ENCODE assay signal across 21 cellular contexts in the genomic region with DNA sequence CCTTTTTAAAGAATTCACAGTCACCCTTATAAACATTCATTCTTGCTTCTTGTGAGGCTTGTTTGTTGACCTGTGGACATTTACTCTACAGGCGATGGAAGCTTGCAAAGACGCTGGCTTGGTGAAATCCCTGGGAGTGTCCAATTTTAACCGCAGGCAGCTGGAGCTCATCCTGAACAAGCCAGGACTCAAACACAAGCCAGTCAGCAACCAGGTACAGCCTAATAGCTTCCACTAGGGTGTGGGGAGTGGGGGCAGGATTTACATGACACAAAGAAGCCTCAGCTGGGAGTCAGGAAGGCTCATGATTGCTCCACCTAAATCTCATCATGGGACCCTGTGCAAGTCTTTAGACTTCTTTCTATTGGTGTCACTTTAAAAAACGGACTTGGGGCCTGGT. TPM values are rescaled to one million over a fixed set of nuclear protein-coding genes. Genes with fewer than 3 reads are reported as not detected.
A peak's percentile ranks its signal among the peaks of the same experiment; 100 is the strongest.
DNase-seq lines count a peak whose midpoint lies in the region; ATAC-seq and TF ChIP-seq lines count a peak whose summit lies in the region.
"Had no signal": no experiment of that assay in that cellular context is flagged by ENCODE, and none has a peak within 500 bp of the region (broad histone marks: within the 10 kb centered on the region; RNA-seq: fewer than 3 reads in every experiment).

No MANE protein-coding gene starts in this region.

- H3K56ac ChIP-seq in mesendoderm (ENCODE audit: low read length), result no peak overlapping the region

- TF ChIP-seq CTCF in WTC11 (IDR thresholded peaks at IDR 0.05), result no peak
- no peak for TF ChIP-seq CTCF in epithelial cell of esophagus (IDR thresholded peaks at IDR 0.05; ENCODE audit: insufficient read depth, low read depth, low read length, missing control alignments)
- TF ChIP-seq CTCF in lower leg skin (IDR thresholded peaks at IDR 0.05), result no peak

- no peak overlapping the region for H2BK15ac ChIP-seq in mesendoderm (replicated peaks; ENCODE audit: low read depth)

- H3K27ac Mint-ChIP-seq in WTC11, result peak overlapping the region; percentile 46

- ATAC-seq in WTC11 (peak; percentile 96), HG02763 (IDR thresholded peaks at IDR 0.05; ENCODE audit: unreplicated experiment) (no peak), GM19452 (IDR thresholded peaks at IDR 0.05; ENCODE audit: unreplicated experiment) (no peak), GM18868 (IDR thresholded peaks at IDR 0.05; ENCODE audit: unreplicated experiment) (no peak)
- ATAC-seq: A549 had no signal

- TF ChIP-seq POLR2A in lower leg skin (IDR thresholded peaks at IDR 0.05), result no peak

- peaks cover 14% of the 10 kb centered on the region for H3K4me1 Mint-ChIP-seq in WTC11

- no peak overlapping the region for H3K4me2 ChIP-seq in mesendoderm (ENCODE audit: low read length)
- H3K4me2 ChIP-seq: A549, KMS-11 had no signal

- intact Hi-C loops in lower leg skin (cut with DNase I; ENCODE audit: low total_unique reads), result no loop called here

- no CpG with 5 or more reads among the region's 4 CpGs for WGBS in mesendoderm (ENCODE audit: extremely low coverage, insufficient coverage, low lambda C conversion rate)
- WGBS in lower leg skin, 2 donors, result 77 to 89% methylated on average over 4 of the region's 4 CpGs

- no peak overlapping the region for H3K27ac ChIP-seq in mesendoderm (ENCODE audit: low read depth, low read length)
- H3K27ac ChIP-seq: A549, KMS-11, SJCRH30 had no signal

- POLR2A ChIA-PET in WTC11 (lab: Charles Lee), result interaction anchor here (0.7 kb wide), 1 partner anchor 123 kb away, joined by 3 read pairs; no protein-coding TSS in a partner anchor

- H2BK5ac ChIP-seq in mesendoderm (ENCODE audit: low read length), result no peak overlapping the region

- H3K4me3 ChIP-seq in H7 (ENCODE audit: insufficient read depth, low read depth, low read length) (no peak overlapping the region), epithelial cell of esophagus (ENCODE audit: low read length) (no peak overlapping the region), mesendoderm (ENCODE audit: low read length) (no peak overlapping the region), lower leg skin (ENCODE audit: low read depth, poor library complexity, severe bottlenecking) (no peak overlapping the region)
- H3K4me3 ChIP-seq: A549, SJCRH30 had no signal

- H2AK5ac ChIP-seq in mesendoderm (ENCODE audit: low read length), result no peak overlapping the region

- H4K8ac ChIP-seq in mesendoderm (ENCODE audit: low read depth, low read length), result no peak overlapping the region

- H4K5ac ChIP-seq in mesendoderm (ENCODE audit: low read length), result no peak overlapping the region

- H3K36me3 Mint-ChIP-seq in WTC11, result no peaks in the 10 kb centered on the region

- no peak overlapping the region for H2BK120ac ChIP-seq in mesendoderm (ENCODE audit: low read depth, low read length)

- no peak overlapping the region for H3K23ac ChIP-seq in mesendoderm (ENCODE audit: low read length)

- H3K27me3 Mint-ChIP-seq in WTC11 (ENCODE audit: low read depth), result no peaks in the 10 kb centered on the region

- no peaks in the 10 kb centered on the region for H3K9me3 Mint-ChIP-seq in WTC11

- no peaks in the 10 kb centered on the region for H3K79me1 ChIP-seq in mesendoderm (ENCODE audit: low read length)

- no peaks in the 10 kb centered on the region for H3K27me3 ChIP-seq in H7 (ENCODE audit: control insufficient read depth, insufficient read depth, low read length)
- no peaks in the 10 kb centered on the region for H3K27me3 ChIP-seq in mesendoderm (ENCODE audit: insufficient read depth, low read length, poor library complexity)
- H3K27me3 ChIP-seq: BE2C, SJCRH30 had no signal

- no peaks in the 10 kb centered on the region for H3K36me3 ChIP-seq in H7 (replicated peaks; ENCODE audit: control insufficient read depth, insufficient read depth, low read length)
- H3K36me3 ChIP-seq in mesendoderm (ENCODE audit: control insufficient read depth, insufficient read depth, low read length), result no peaks in the 10 kb centered on the region
- H3K36me3 ChIP-seq: BE2C, SJCRH30 had no signal

- no peak overlapping the region for H3K18ac ChIP-seq in mesendoderm (ENCODE audit: low read length)

- no peak overlapping the region for H3K9ac ChIP-seq in mesendoderm (ENCODE audit: low read length)
- H3K9ac ChIP-seq: KMS-11 had no signal

- H3K4ac ChIP-seq in mesendoderm (ENCODE audit: low read depth, low read length), result no peak overlapping the region

- no peaks in the 10 kb centered on the region for H3K4me1 ChIP-seq in mesendoderm (ENCODE audit: control insufficient read depth, low read depth, low read length)
- H3K4me1 ChIP-seq: A549, BE2C, SJCRH30 had no signal

- peak; percentile 32 for DNase-seq in H7
- no peak for DNase-seq in WTC11 (ENCODE audit: low spot score)
- peak; percentile 31 for DNase-seq in epithelial cell of esophagus (ENCODE audit: low read depth)
- peak; percentile 38 for DNase-seq in mesendoderm
- DNase-seq in lower leg skin (ENCODE audit: low spot score in 2 of 2), result no peak
- DNase-seq: BE2C, DMS79, MV-4-11, NCI-H1105 treated with DMSO at 0.1 percent for 48 hours, NCI-H2029 treated with DMSO at 0.1 percent for 48 hours, NCI-H2171, NCI-H345, NCI-H524 treated with DMSO at 0.1 percent for 48 hours, SJCRH30 had no signal

- H3K79me2 ChIP-seq in mesendoderm (ENCODE audit: control insufficient read depth, insufficient read depth, low read length), result no peaks in the 10 kb centered on the region

- CTCF ChIA-PET in WTC11 (lab: Charles Lee), result interaction anchor here (1.0 kb wide), 1 partner anchor 8 kb away, joined by 4 read pairs; no protein-coding TSS in a partner anchor

- H3K4me3 Mint-ChIP-seq in WTC11, result no peak overlapping the region

TF ChIP-seq in WTC11, 78 proteins besides CTCF, POLR2A, EP300 and RAD21:
- no peak for TF ChIP-seq MYBL2 (CRISPR knock-in tag; IDR thresholded peaks at IDR 0.05)

RNA-seq across cellular contexts. Expression of gene AKR1D1, which starts 29.0 kb away (rescaled TPM):
- not detected in 2 replicates for total RNA-seq in H7 (2014; rRNA removed; shearing (Covaris generic))
- total RNA-seq in WTC11 (2021), result 0.14 to 0.24 TPM (median 0.18 TPM) in 3 replicates
- polyA plus RNA-seq in mesendoderm (2013, experiment 1 of 2), result 0.25 TPM
- polyA plus RNA-seq in mesendoderm (2013, experiment 2 of 2), result 0.25 TPM
- total RNA-seq in lower leg skin, result under 1 TPM in 1 of 4 donors, not detected in 3; 0.10 TPM
- total RNA-seq: G401, OCI-LY7, SJCRH30 had no signal

Comparison
In these comparisons a context has a peak if more than half of its experiments do, and no peak if none do; other contexts are left out.
1. DNase-seq: peak in H7 (single experiment), epithelial cell of esophagus (single experiment) and mesendoderm (single experiment); none in WTC11 (single experiment) and lower leg skin (0 of 2).